17 cellular contexts compared by ENCODE assay signal in the genomic region with DNA sequence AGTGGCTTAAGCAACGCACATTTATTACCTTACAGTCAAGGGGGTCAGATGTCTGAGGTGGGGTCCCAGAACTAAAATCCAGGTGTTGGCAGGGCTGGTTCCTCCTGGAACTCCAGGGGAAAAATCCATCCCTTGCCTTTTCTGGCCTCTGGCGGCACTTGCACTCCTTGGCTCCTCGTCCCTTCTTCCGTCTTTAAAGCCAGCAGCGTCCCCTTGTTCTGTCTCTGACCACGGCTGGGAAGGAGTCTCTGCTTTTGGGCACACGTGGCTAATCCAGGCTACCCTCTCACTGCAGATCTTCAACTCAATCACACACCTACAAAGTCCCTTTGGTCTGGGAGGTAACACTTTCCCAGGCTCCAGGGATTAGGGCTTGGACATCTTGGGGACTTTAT.
DNase-seq lines count a peak whose midpoint lies in the region; ATAC-seq and TF ChIP-seq lines count a peak whose summit lies in the region.
"Had no signal": no experiment of that assay in that cellular context is flagged by ENCODE, and none has a peak within 500 bp of the region (broad histone marks: within the 10 kb centered on the region; RNA-seq: fewer than 3 reads in every experiment).

No MANE protein-coding gene starts in this region.

- peaks cover 16% of the 10 kb centered on the region for H3K4me1 Mint-ChIP-seq in activated naive CD8-positive, alpha-beta T cell treated with anti-CD3 and anti-CD28 coated beads, Interleukin-2, amount 10 ng/mL, durations not matched to agents 7 days and 5 days
- peaks cover 36% of the 10 kb centered on the region for H3K4me1 Mint-ChIP-seq in activated naive CD8-positive, alpha-beta T cell treated with anti-CD3 and anti-CD28 coated beads, Interleukin-2, amount 50 U/mL, for 24 hours
- peaks cover 29% of the 10 kb centered on the region for H3K4me1 Mint-ChIP-seq in nephron
- H3K4me1 Mint-ChIP-seq in endothelial cell (ENCODE audit: unreplicated experiment) = peaks cover 2% of the 10 kb centered on the region

- no peak overlapping the region for H3K4me3 ChIP-seq in effector memory CD4-positive, alpha-beta T cell (ENCODE audit: insufficient read depth, low read depth, low read length, poor library complexity, severe bottlenecking)
- H3K4me3 ChIP-seq in upper lobe of left lung = no peak overlapping the region
- H3K4me3 ChIP-seq: K562 had no signal

- H3K27ac ChIP-seq in effector memory CD4-positive, alpha-beta T cell (ENCODE audit: insufficient read depth, low read length, poor library complexity, severe bottlenecking) = peak overlapping the region; percentile 25
- peak overlapping the region; percentile 99 to 100 (median 100) for H3K27ac ChIP-seq in upper lobe of left lung

- POLR2A ChIA-PET in activated naive CD8-positive, alpha-beta T cell treated with anti-CD3 and anti-CD28 coated beads, Interleukin-2, amount 10 ng/mL, durations not matched to agents 7 days and 5 days (lab: Charles Lee) = interaction anchor here (1.5 kb wide), 1 partner anchor 14 kb away, joined by 5 read pairs; no protein-coding TSS in a partner anchor

- peaks cover 25% of the 10 kb centered on the region for H3K4me1 ChIP-seq in effector memory CD4-positive, alpha-beta T cell (ENCODE audit: control insufficient read depth, insufficient read depth, low read length, poor library complexity, severe bottlenecking)
- H3K4me1 ChIP-seq in upper lobe of left lung = peaks cover 66 to 91% (median 71%) of the 10 kb centered on the region in 4 donors

- TF ChIP-seq CTCF in nephron (IDR thresholded peaks at IDR 0.05; ENCODE audit: unreplicated experiment in 3 of 3) = no peak
- no peak for TF ChIP-seq CTCF in upper lobe of left lung (IDR thresholded peaks at IDR 0.05)
- TF ChIP-seq CTCF in endothelial cell (IDR thresholded peaks at IDR 0.05; ENCODE audit: unreplicated experiment) = no peak

- no peak for ATAC-seq in activated naive CD8-positive, alpha-beta T cell treated with anti-CD3 and anti-CD28 coated beads, Interleukin-2, amount 10 ng/mL, durations not matched to agents 7 days and 5 days (ENCODE audit: low read depth)
- ATAC-seq in activated naive CD8-positive, alpha-beta T cell treated with anti-CD3 and anti-CD28 coated beads, Interleukin-2, amount 50 U/mL, for 24 hours = no peak
- no peak for ATAC-seq in upper lobe of left lung (ENCODE audit: low FRiP score in 2 of 2)
- no peak for ATAC-seq in HG02798 (IDR thresholded peaks at IDR 0.05; ENCODE audit: poor library complexity, unreplicated experiment)
- ATAC-seq: K562; stimulated activated naive CD8-positive, alpha-beta T cell treated with anti-CD3 and anti-CD28 coated beads, Interleukin-15, Interleukin-2, amounts not matched to agents 100 U/mL and 50 U/mL, for 24 hours had no signal

- TF ChIP-seq EP300 in upper lobe of left lung (IDR thresholded peaks at IDR 0.05) = no peak

- H3K36me3 ChIP-seq in effector memory CD4-positive, alpha-beta T cell (ENCODE audit: control insufficient read depth, insufficient read depth, low read length) = no peaks in the 10 kb centered on the region
- no peaks in the 10 kb centered on the region for H3K36me3 ChIP-seq in upper lobe of left lung

- no peak overlapping the region for H3K4me3 Mint-ChIP-seq in activated naive CD8-positive, alpha-beta T cell treated with anti-CD3 and anti-CD28 coated beads, Interleukin-2, amount 10 ng/mL, durations not matched to agents 7 days and 5 days
- no peak overlapping the region for H3K4me3 Mint-ChIP-seq in activated naive CD8-positive, alpha-beta T cell treated with anti-CD3 and anti-CD28 coated beads, Interleukin-2, amount 50 U/mL, for 24 hours
- H3K4me3 Mint-ChIP-seq in nephron (no peak overlapping the region), endothelial cell (ENCODE audit: unreplicated experiment) (no peak overlapping the region)

- H3K27me3 ChIP-seq in effector memory CD4-positive, alpha-beta T cell (replicated peaks; ENCODE audit: control insufficient read depth, insufficient read depth, low read length, poor library complexity, severe bottlenecking) = no peaks in the 10 kb centered on the region
- no peaks in the 10 kb centered on the region for H3K27me3 ChIP-seq in upper lobe of left lung

- no peaks in the 10 kb centered on the region for H3K9me3 ChIP-seq in effector memory CD4-positive, alpha-beta T cell (ENCODE audit: control insufficient read depth, low read length)
- H3K9me3 ChIP-seq in upper lobe of left lung = no peaks in the 10 kb centered on the region

- no peaks in the 10 kb centered on the region for H3K36me3 Mint-ChIP-seq in activated naive CD8-positive, alpha-beta T cell treated with anti-CD3 and anti-CD28 coated beads, Interleukin-2, amount 10 ng/mL, durations not matched to agents 7 days and 5 days
- H3K36me3 Mint-ChIP-seq in activated naive CD8-positive, alpha-beta T cell treated with anti-CD3 and anti-CD28 coated beads, Interleukin-2, amount 50 U/mL, for 24 hours (ENCODE audit: low read depth) = no peaks in the 10 kb centered on the region
- H3K36me3 Mint-ChIP-seq in nephron (ENCODE audit: low read depth) (no peaks in the 10 kb centered on the region), endothelial cell (ENCODE audit: low read depth, unreplicated experiment) (no peaks in the 10 kb centered on the region)

- TF ChIP-seq POLR2A in upper lobe of left lung (IDR thresholded peaks at IDR 0.05) = no peak

- WGBS in upper lobe of left lung, 2 donors = 83 to 89% methylated on average over 7 of the region's 7 CpGs

- DNase-seq in activated naive CD8-positive, alpha-beta T cell treated with anti-CD3 and anti-CD28 coated beads, Interleukin-2, amount 10 ng/mL, durations not matched to agents 7 days and 5 days = peak; percentile 18
- DNase-seq in activated naive CD8-positive, alpha-beta T cell treated with anti-CD3 and anti-CD28 coated beads, Interleukin-2, amount 50 U/mL, for 24 hours = no peak
- DNase-seq in effector memory CD4-positive, alpha-beta T cell = no peak
- DNase-seq in upper lobe of left lung (peak in 1 of 2 donors; percentile 10), endothelial cell (ENCODE audit: low spot score) (no peak), kidney tubule cell (ENCODE audit: low spot score) (no peak)
- DNase-seq: ACHN; DND-41; NCI-H2029; NK-92 treated with Interleukin-12 subunit alpha and Interleukin-12 subunit beta, amount 100 ng/mL, for 24 hours; nucleus accumbens; stimulated activated CD4-positive, alpha-beta T cell treated with anti-CD3 and anti-CD28 coated beads, Interleukin-2, amount 100 ng/mL, for 48 hours; stimulated activated naive CD8-positive, alpha-beta T cell treated with anti-CD3 and anti-CD28 coated beads, Interleukin-15, Interleukin-2, amounts not matched to agents 100 U/mL and 50 U/mL, for 24 hours; T-helper 2 cell had no signal

- H3K9me3 Mint-ChIP-seq in activated naive CD8-positive, alpha-beta T cell treated with anti-CD3 and anti-CD28 coated beads, Interleukin-2, amount 10 ng/mL, durations not matched to agents 7 days and 5 days = no peaks in the 10 kb centered on the region
- H3K9me3 Mint-ChIP-seq in activated naive CD8-positive, alpha-beta T cell treated with anti-CD3 and anti-CD28 coated beads, Interleukin-2, amount 50 U/mL, for 24 hours = no peaks in the 10 kb centered on the region
- H3K9me3 Mint-ChIP-seq in nephron = no peaks in the 10 kb centered on the region
- no peaks in the 10 kb centered on the region for H3K9me3 Mint-ChIP-seq in endothelial cell (ENCODE audit: unreplicated experiment)

- H3K27ac Mint-ChIP-seq in activated naive CD8-positive, alpha-beta T cell treated with anti-CD3 and anti-CD28 coated beads, Interleukin-2, amount 10 ng/mL, durations not matched to agents 7 days and 5 days = no peak overlapping the region
- no peak overlapping the region for H3K27ac Mint-ChIP-seq in activated naive CD8-positive, alpha-beta T cell treated with anti-CD3 and anti-CD28 coated beads, Interleukin-2, amount 50 U/mL, for 24 hours
- H3K27ac Mint-ChIP-seq in nephron (peak overlapping the region in 2 of 3 experiments; percentile 54 to 61), endothelial cell (ENCODE audit: unreplicated experiment) (no peak overlapping the region)

- no peaks in the 10 kb centered on the region for H3K27me3 Mint-ChIP-seq in activated naive CD8-positive, alpha-beta T cell treated with anti-CD3 and anti-CD28 coated beads, Interleukin-2, amount 10 ng/mL, durations not matched to agents 7 days and 5 days
- no peaks in the 10 kb centered on the region for H3K27me3 Mint-ChIP-seq in activated naive CD8-positive, alpha-beta T cell treated with anti-CD3 and anti-CD28 coated beads, Interleukin-2, amount 50 U/mL, for 24 hours
- no peaks in the 10 kb centered on the region for H3K27me3 Mint-ChIP-seq in nephron (ENCODE audit: low read depth)
- H3K27me3 Mint-ChIP-seq in endothelial cell (ENCODE audit: unreplicated experiment) = peaks cover 3% of the 10 kb centered on the region

Comparison
In these comparisons a context has a peak if more than half of its experiments do, and no peak if none do; other contexts are left out.
1. H3K27ac Mint-ChIP-seq: peak in nephron (2 of 3); none in activated naive CD8-positive, alpha-beta T cell treated with anti-CD3 and anti-CD28 coated beads, Interleukin-2, amount 10 ng/mL, durations not matched to agents 7 days and 5 days (single experiment), activated naive CD8-positive, alpha-beta T cell treated with anti-CD3 and anti-CD28 coated beads, Interleukin-2, amount 50 U/mL, for 24 hours (single experiment) and endothelial cell (single experiment).